8 cellular contexts compared by ENCODE assay signal in the genomic region with DNA sequence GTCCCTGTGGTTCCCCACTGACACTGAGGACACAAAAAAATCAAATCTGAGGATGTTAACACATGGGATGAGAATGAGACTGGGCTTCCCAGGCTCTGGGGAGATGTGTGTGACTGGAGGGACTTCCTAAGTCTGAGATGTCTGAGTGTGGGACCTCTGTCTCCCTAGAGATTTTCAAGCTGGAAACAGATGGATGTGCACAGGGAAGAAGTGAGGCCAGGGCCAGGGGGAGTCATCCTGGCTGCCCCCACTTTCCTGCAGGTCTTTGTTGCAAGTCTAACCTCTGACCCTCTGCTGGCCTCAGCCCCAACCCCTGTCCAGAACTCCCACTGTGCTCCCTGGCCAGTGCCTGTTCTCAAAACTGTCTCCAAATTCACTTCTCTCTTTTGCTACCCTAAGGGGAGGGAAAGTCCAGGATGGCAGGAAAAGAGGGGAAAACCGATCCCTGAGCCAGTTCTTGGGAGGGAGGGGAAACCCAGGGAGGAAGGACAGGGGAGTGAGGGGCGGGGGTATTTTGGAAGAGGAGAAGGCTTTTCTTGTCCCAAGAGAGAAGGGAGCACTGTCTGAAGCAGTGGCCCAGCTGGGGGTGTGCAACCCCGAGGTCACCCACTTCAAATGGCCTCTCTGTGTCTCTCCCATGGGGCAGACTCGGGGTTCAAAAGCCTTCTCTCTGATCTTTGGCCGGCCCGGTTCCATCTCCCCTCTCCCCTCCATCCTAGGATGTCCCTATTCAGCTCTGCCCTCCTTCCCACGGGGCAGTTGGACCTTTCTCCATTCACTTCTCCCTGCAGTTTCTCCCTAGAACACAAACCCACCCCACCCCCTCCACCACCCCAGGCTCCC. TPM values are rescaled to one million over a fixed set of nuclear protein-coding genes. Genes with fewer than 3 reads are reported as not detected.
A peak's percentile ranks its signal among the peaks of the same experiment; 100 is the strongest.
DNase-seq lines count a peak whose midpoint lies in the region; ATAC-seq and TF ChIP-seq lines count a peak whose summit lies in the region.

No MANE protein-coding gene starts in this region.

- peaks cover 18% of the 10 kb centered on the region for H3K4me1 ChIP-seq in RWPE2 (ENCODE audit: insufficient read depth, poor library complexity, severe bottlenecking)
- H3K4me1 ChIP-seq in esophagus (ENCODE audit: control insufficient read depth in 2 of 2, insufficient read depth in 2 of 2, low read length in 1 of 2) = peaks cover 2 to 20% of the 10 kb centered on the region in 2 donors
- peaks cover 37 to 44% of the 10 kb centered on the region in 2 experiments for H3K4me1 ChIP-seq in trophoblast cell (ENCODE audit: control insufficient read depth in 1 of 2, insufficient read depth in 2 of 2, low read length in 2 of 2)

- no peak overlapping the region for H2AK5ac ChIP-seq in trophoblast cell (ENCODE audit: low read length)

- no peak overlapping the region for H2BK12ac ChIP-seq in trophoblast cell (ENCODE audit: low read length)

- H3K79me2 ChIP-seq in trophoblast cell (ENCODE audit: control insufficient read depth, insufficient read depth, low read length, poor library complexity) = peaks cover 40% of the 10 kb centered on the region

- no peak overlapping the region for H2AFZ ChIP-seq in trophoblast cell (ENCODE audit: insufficient read depth, low read length, poor library complexity)

- H3K27ac ChIP-seq in RWPE2 (ENCODE audit: poor library complexity, severe bottlenecking) = peak overlapping the region; percentile 95
- peak overlapping the region; percentile 95 to 99 for H3K27ac ChIP-seq in esophagus (ENCODE audit: low read depth in 2 of 2, low read length in 1 of 2)
- peak overlapping the region; percentile 81 for H3K27ac ChIP-seq in trophoblast cell (ENCODE audit: low read depth, low read length)

- H2BK120ac ChIP-seq in trophoblast cell (ENCODE audit: insufficient read depth, low read length, poor library complexity) = peak overlapping the region; percentile 10

- H3K36me3 ChIP-seq in RWPE2 (ENCODE audit: low read depth) (peaks cover 63% of the 10 kb centered on the region), esophagus (ENCODE audit: control insufficient read depth in 2 of 2, insufficient read depth in 2 of 2, low read length in 1 of 2) (peaks cover 3 to 4% of the 10 kb centered on the region in 2 donors), trophoblast cell (ENCODE audit: control insufficient read depth in 1 of 2, insufficient read depth in 2 of 2, low read length in 2 of 2) (peaks cover 16 to 28% of the 10 kb centered on the region in 2 experiments)

- peak overlapping the region; percentile 74 for H4K8ac ChIP-seq in trophoblast cell (ENCODE audit: low read depth, low read length)

- H3K14ac ChIP-seq in trophoblast cell (ENCODE audit: low read length) = peak overlapping the region; percentile 71

- peaks cover 31% of the 10 kb centered on the region for H3K79me1 ChIP-seq in trophoblast cell (ENCODE audit: low read length)

- no peaks in the 10 kb centered on the region for H3K9me3 ChIP-seq in RWPE2 (ENCODE audit: severe bottlenecking)
- H3K9me3 ChIP-seq in esophagus (ENCODE audit: control insufficient read depth in 2 of 2, insufficient read depth in 1 of 2, low read depth in 1 of 2, low read length in 1 of 2) = no peaks in the 10 kb centered on the region
- H3K9me3 ChIP-seq in trophoblast cell (ENCODE audit: insufficient read depth, low read depth, low read length) = peaks cover 1% of the 10 kb centered on the region

- peak overlapping the region; percentile 34 for H3K18ac ChIP-seq in trophoblast cell (ENCODE audit: low read length)

- H4K12ac ChIP-seq in trophoblast cell (ENCODE audit: low read depth, low read length) = no peak overlapping the region

- no peaks in the 10 kb centered on the region for H3K27me3 ChIP-seq in RWPE2 (ENCODE audit: insufficient read depth, poor library complexity, severe bottlenecking)
- H3K27me3 ChIP-seq in esophagus (ENCODE audit: control insufficient read depth in 1 of 2, insufficient read depth in 2 of 2, low read length in 2 of 2) = no peaks in the 10 kb centered on the region
- no peaks in the 10 kb centered on the region for H3K27me3 ChIP-seq in trophoblast cell (ENCODE audit: insufficient read depth, low read length)

- H2BK5ac ChIP-seq in trophoblast cell (ENCODE audit: low read depth, low read length, poor library complexity) = peak overlapping the region; percentile 58

- 3 to 20% methylated on average over 7 of the region's 7 CpGs for WGBS in esophagus, 2 donors
- WGBS in trophoblast cell (ENCODE audit: extremely low coverage, insufficient coverage, insufficient read length) = no CpG with 5 or more reads among the region's 7 CpGs

- peak overlapping the region; percentile 67 for H3K9ac ChIP-seq in trophoblast cell (ENCODE audit: low read length)

- DNase-seq in Daoy (ENCODE audit: low read depth) (peak; percentile 39), RWPE2 (ENCODE audit: low spot score) (no peak), trophoblast cell (no peak), germinal center (ENCODE audit: low spot score) (no peak), GM10248 (ENCODE audit: extremely low spot score) (no peak)

- H3K4me3 ChIP-seq in RWPE2 (ENCODE audit: severe bottlenecking) (peak overlapping the region; percentile 86), esophagus (ENCODE audit: low read depth in 1 of 2, low read length in 2 of 2) (peak overlapping the region; percentile 55 to 77), trophoblast cell (ENCODE audit: low read depth, low read length) (peak overlapping the region; percentile 60)

- POLR2A ChIA-PET in GM10248 (lab: Yijun Ruan, JAX) = no interaction called here

- no peak overlapping the region for H3K23ac ChIP-seq in trophoblast cell (ENCODE audit: low read length)

- H3K4me2 ChIP-seq in trophoblast cell (ENCODE audit: low read length) = peak overlapping the region; percentile 77

- ATAC-seq in RWPE2 (ENCODE audit: low read depth) (no peak), HG03135 (IDR thresholded peaks at IDR 0.05; ENCODE audit: unreplicated experiment) (no peak), HG03097 (IDR thresholded peaks at IDR 0.05; ENCODE audit: low FRiP score, unreplicated experiment) (no peak)

- peak overlapping the region; percentile 7 for H4K91ac ChIP-seq in trophoblast cell (ENCODE audit: low read depth, low read length)

- no peak for TF ChIP-seq CTCF in RWPE2 (IDR thresholded peaks at IDR 0.05; ENCODE audit: poor library complexity, severe bottlenecking)
- TF ChIP-seq CTCF in GM10248 (IDR thresholded peaks at IDR 0.05; ENCODE audit: control extremely low read depth, extremely low read depth, low read depth, missing control alignments) = no peak

- CTCF ChIA-PET in GM10248 (lab: Yijun Ruan, JAX) = interaction anchor here (1.0 to 18.8 kb wide), 4 partner anchors 9 to 162 kb away, joined by 3 to 776 read pairs (median 9); a partner anchor contains a TSS

- H3K4ac ChIP-seq in trophoblast cell (ENCODE audit: low read depth, low read length) = peak overlapping the region; percentile 68

RNA-seq across cellular contexts. Expression of a gene that starts 3.1 kb away (rescaled TPM):
- 71.6 and 77.5 TPM in 2 replicates for total RNA-seq in Daoy (2014; rRNA removed; shearing (Covaris generic))
- 10 to 100 TPM; 22.1 to 22.4 TPM for polyA plus RNA-seq in esophagus
- 93.6 and 96.8 TPM in 2 replicates for polyA plus RNA-seq in trophoblast cell (2013)

RNA-seq across cellular contexts. Expression of a gene that starts 7.4 kb away (rescaled TPM):
- 7.5 and 7.8 TPM in 2 replicates for total RNA-seq in Daoy (2014; rRNA removed; shearing (Covaris generic))
- 10 to 100 TPM; 14.2 to 15.4 TPM for polyA plus RNA-seq in esophagus
- 55.7 and 59.4 TPM in 2 replicates for polyA plus RNA-seq in trophoblast cell (2013)

RNA-seq across cellular contexts. Expression of a gene that starts 10.6 kb away (rescaled TPM):
- total RNA-seq in Daoy (2014; rRNA removed; shearing (Covaris generic)) = 59.9 and 87.0 TPM in 2 replicates
- 10 to 100 TPM; 19.8 to 27.5 TPM for polyA plus RNA-seq in esophagus
- 20.6 and 21.0 TPM in 2 replicates for polyA plus RNA-seq in trophoblast cell (2013)

RNA-seq across cellular contexts. Expression of a gene that starts 33.7 kb away (rescaled TPM):
- total RNA-seq in Daoy (2014; rRNA removed; shearing (Covaris generic)) = 12.6 and 21.9 TPM in 2 replicates
- polyA plus RNA-seq in esophagus = 1 to 10 TPM; 5.9 to 8.1 TPM
- 29.1 and 32.3 TPM in 2 replicates for polyA plus RNA-seq in trophoblast cell (2013)

RNA-seq across cellular contexts. Expression of a gene that starts 36.4 kb away (rescaled TPM):
- total RNA-seq in Daoy (2014; rRNA removed; shearing (Covaris generic)) = 5.3 and 7.1 TPM in 2 replicates
- 10 to 100 TPM; 15.3 to 24.3 TPM for polyA plus RNA-seq in esophagus
- polyA plus RNA-seq in trophoblast cell (2013) = 17.3 and 18.1 TPM in 2 replicates
